8 cellular contexts compared by ENCODE assay signal in the genomic region with DNA sequence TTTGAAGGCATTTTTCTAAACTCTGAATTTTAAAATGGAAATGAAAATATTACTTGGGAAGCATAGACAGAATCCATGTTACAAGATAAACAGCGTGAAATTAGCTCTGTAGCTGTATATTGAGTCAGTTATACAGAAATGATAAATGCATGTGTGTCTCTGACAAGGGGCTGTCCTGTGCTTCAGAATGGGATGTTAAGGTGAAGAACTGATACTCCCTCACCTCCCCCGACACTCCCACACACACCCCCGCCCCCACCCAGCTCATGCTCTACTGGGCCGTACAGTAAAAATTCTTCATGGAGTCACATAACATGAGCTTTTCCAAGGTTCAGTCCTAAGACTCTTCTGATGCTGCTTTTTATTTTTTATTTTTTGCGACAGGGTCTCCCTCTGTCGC. TPM values are rescaled to one million over a fixed set of nuclear protein-coding genes. Genes with fewer than 3 reads are reported as not detected.
A peak's percentile ranks its signal among the peaks of the same experiment; 100 is the strongest.
DNase-seq lines count a peak whose midpoint lies in the region; ATAC-seq and TF ChIP-seq lines count a peak whose summit lies in the region.
"Had no signal": no experiment of that assay in that cellular context is flagged by ENCODE, and none has a peak within 500 bp of the region (broad histone marks: within the 10 kb centered on the region; RNA-seq: fewer than 3 reads in every experiment).

No MANE protein-coding gene starts in this region.

- CTCF ChIA-PET in T-cell (lab: Charles Lee) = no interaction called here

- in situ Hi-C loops in GM23248 (cut with MboI) = no loop called here

- TF ChIP-seq EP300 in esophagus muscularis mucosa (IDR thresholded peaks at IDR 0.05) = no peak

- H3F3A ChIP-seq in GM23248 (ENCODE audit: insufficient read depth) = no peaks in the 10 kb centered on the region

- H3K79me2 ChIP-seq in GM23248 (ENCODE audit: insufficient read depth) = peaks cover 40% of the 10 kb centered on the region

- H3K27me3 ChIP-seq in GM23248 (replicated peaks; ENCODE audit: insufficient read depth) (no peaks in the 10 kb centered on the region), esophagus muscularis mucosa (no peaks in the 10 kb centered on the region), skeletal muscle satellite cell (ENCODE audit: control insufficient read depth, insufficient read depth, low read length) (no peaks in the 10 kb centered on the region)

- H3K36me3 Mint-ChIP-seq in T-cell = no peaks in the 10 kb centered on the region

- ATAC-seq in T-cell (replicated peaks in 1 of 4) = no peak
- ATAC-seq in HG03432 (IDR thresholded peaks at IDR 0.05; ENCODE audit: unreplicated experiment) = no peak
- ATAC-seq in GM19035 (IDR thresholded peaks at IDR 0.05; ENCODE audit: unreplicated experiment) = no peak

- intact Hi-C loops in esophagus muscularis mucosa (cut with DNase I) = no loop called here

- H3K4me3 ChIP-seq in GM23248 = no peak overlapping the region
- H3K4me3 ChIP-seq in esophagus muscularis mucosa = peak overlapping the region in 3 of 4 donors; percentile 79 to 95 (median 93)
- no peak overlapping the region for H3K4me3 ChIP-seq in skeletal muscle satellite cell (ENCODE audit: low read length)

- H3K4me2 ChIP-seq in GM23248 (ENCODE audit: unreplicated experiment) = peak overlapping the region; percentile 96
- peak overlapping the region; percentile 88 for H3K4me2 ChIP-seq in skeletal muscle satellite cell (ENCODE audit: low read length)

- H3K36me3 ChIP-seq in GM23248 (ENCODE audit: low read depth) (no peaks in the 10 kb centered on the region), esophagus muscularis mucosa (no peaks in the 10 kb centered on the region), skeletal muscle satellite cell (ENCODE audit: insufficient read depth, low read length) (peaks cover 8% of the 10 kb centered on the region)

- TF ChIP-seq CTCF in esophagus muscularis mucosa (IDR thresholded peaks at IDR 0.05) = no peak

- H2AFZ ChIP-seq in GM23248 = peak overlapping the region; percentile 92

- peak overlapping the region; percentile 90 to 98 (median 95) for H3K4me3 Mint-ChIP-seq in T-cell

- 93 to 96% methylated on average over 6 of the region's 6 CpGs for WGBS in GM23248 (ENCODE audit: low coverage in 1 of 2, low lambda C conversion rate in 2 of 2, missing lambda C conversion rate in 2 of 2), 2 experiments
- WGBS in esophagus muscularis mucosa = 89% methylated on average over 6 of the region's 6 CpGs

- POLR2A ChIA-PET in T-cell (lab: Charles Lee) = no interaction called here

- DNase-seq in GM23248 (no peak), T-cell (no peak), esophagus muscularis mucosa (ENCODE audit: extremely low spot score) (no peak), GF-D8 (lab: John Stamatoyannopoulos, UW) (no peak)
- DNase-seq: SIG-M5 had no signal

- H3K9me2 ChIP-seq in GM23248 (ENCODE audit: insufficient read depth) = no peaks in the 10 kb centered on the region

- TF ChIP-seq POLR2A in esophagus muscularis mucosa (IDR thresholded peaks at IDR 0.05; ENCODE audit: low read depth) = no peak

- no peak overlapping the region for H3K27ac ChIP-seq in GM23248
- H3K27ac ChIP-seq in esophagus muscularis mucosa (replicated peaks in 1 of 4) = peak overlapping the region; percentile 82 to 88 (median 86)

- H3K9me3 Mint-ChIP-seq in T-cell = no peaks in the 10 kb centered on the region

- H3K9me3 ChIP-seq in GM23248 (ENCODE audit: low read depth) (no peaks in the 10 kb centered on the region), esophagus muscularis mucosa (no peaks in the 10 kb centered on the region), skeletal muscle satellite cell (replicated peaks; ENCODE audit: low read length) (no peaks in the 10 kb centered on the region)

- H3K27ac Mint-ChIP-seq in T-cell = peak overlapping the region; percentile 33 to 88

- H3K4me1 ChIP-seq in GM23248 (ENCODE audit: insufficient read depth) = peaks cover 22% of the 10 kb centered on the region
- peaks cover 12 to 48% (median 39%) of the 10 kb centered on the region in 4 donors for H3K4me1 ChIP-seq in esophagus muscularis mucosa
- peaks cover 35% of the 10 kb centered on the region for H3K4me1 ChIP-seq in skeletal muscle satellite cell (ENCODE audit: control insufficient read depth, insufficient read depth, low read length)

- H4K20me1 ChIP-seq in GM23248 (ENCODE audit: insufficient read depth) = no peaks in the 10 kb centered on the region

- peaks cover 50 to 65% (median 56%) of the 10 kb centered on the region in 3 donors for H3K4me1 Mint-ChIP-seq in T-cell

- no peaks in the 10 kb centered on the region for H3K27me3 Mint-ChIP-seq in T-cell

- H3K9ac ChIP-seq in GM23248 (no peak overlapping the region), skeletal muscle satellite cell (ENCODE audit: low read depth, low read length) (no peak overlapping the region)

RNA-seq across cellular contexts. Expression of a gene that starts 0.9 kb away (rescaled TPM):
- total RNA-seq in GM23248 (2014; rRNA removed; shearing (Covaris generic)) = 5.6 and 13.9 TPM in 2 replicates
- 4.1 and 5.8 TPM in 2 replicates for polyA plus RNA-seq in GM23248 (2016; fragmentation: Nextera tagmentation; extraction: Ambion mirVana)
- 10 to 100 TPM in 3 of 5 donors, 1 to 10 TPM in 2; 7.9 to 12.0 (median 11.8) TPM for total RNA-seq in T-cell
- 10 to 100 TPM in 2 of 4 donors, 1 to 10 TPM in 2; 5.4 to 10.9 (median 9.7) TPM for total RNA-seq in esophagus muscularis mucosa
- total RNA-seq in skeletal muscle satellite cell (2012; rRNA removed) = 7.4 and 27.4 TPM in 2 replicates

Comparison
In these comparisons a context has a peak if more than half of its experiments do, and no peak if none do; other contexts are left out.
1. H3K4me3 ChIP-seq: peak in esophagus muscularis mucosa (3 of 4); none in GM23248 (single experiment) and skeletal muscle satellite cell (single experiment).